Comparison of ENCODE assay signal across 8 cellular contexts in the genomic region with DNA sequence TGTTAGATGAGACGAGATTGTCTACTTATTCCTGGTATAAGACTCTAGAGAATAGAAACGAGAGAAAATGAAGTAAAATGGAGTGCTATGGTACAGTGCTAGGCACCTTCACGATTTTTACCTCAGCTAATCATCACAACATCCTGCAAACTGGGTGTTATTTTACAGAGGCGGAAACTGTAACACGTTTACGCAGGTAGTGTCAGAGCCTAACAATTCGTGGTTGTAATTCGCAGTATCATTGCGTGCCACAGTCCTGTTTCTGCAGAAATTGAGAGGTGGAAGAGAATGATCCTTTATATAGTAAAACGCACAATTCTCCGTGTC. TPM values are rescaled to one million over a fixed set of nuclear protein-coding genes. Genes with fewer than 3 reads are reported as not detected.
DNase-seq lines count a peak whose midpoint lies in the region; ATAC-seq and TF ChIP-seq lines count a peak whose summit lies in the region.

No MANE protein-coding gene starts in this region.

- TF ChIP-seq CTCF in DND-41 (IDR thresholded peaks at IDR 0.05; ENCODE audit: borderline replicate concordance, extremely low read depth, low read length, poor library complexity, severe bottlenecking) (no peak), WERI-Rb-1 (IDR thresholded peaks at IDR 0.05; ENCODE audit: low read depth, low read length) (no peak), gastrocnemius medialis (IDR thresholded peaks at IDR 0.05 in 4 of 5, conservative IDR thresholded peaks at IDR 0.05 in 1 of 5) (no peak)

- peak overlapping the region; percentile 84 for H2AFZ ChIP-seq in DND-41 (ENCODE audit: low read depth, low read length)

- DNase-seq in DND-41 (no peak), WERI-Rb-1 (no peak), left cardiac atrium (no peak), gastrocnemius medialis (no peak), 8988T (no peak), dermis blood vessel endothelial cell (no peak)

- H3K27me3 ChIP-seq in DND-41 (ENCODE audit: insufficient read depth, low read length, poor library complexity) (no peaks in the 10 kb centered on the region), WERI-Rb-1 (ENCODE audit: insufficient read depth, low read depth, severe bottlenecking) (no peaks in the 10 kb centered on the region), gastrocnemius medialis (no peaks in the 10 kb centered on the region)

- no peaks in the 10 kb centered on the region for H4K20me1 ChIP-seq in DND-41 (ENCODE audit: insufficient read depth, low read length)

- intact Hi-C loops in left cardiac atrium (cut with DNase I) (no loop called here), gastrocnemius medialis (cut with DNase I; ENCODE audit: low total_unique reads) (loop anchor here (10.0 kb wide), 3 partner anchors 171 to 421 kb away; a partner anchor contains a TSS)

- H3K36me3 ChIP-seq in DND-41 (ENCODE audit: insufficient read depth, low read length) (no peaks in the 10 kb centered on the region), WERI-Rb-1 (no peaks in the 10 kb centered on the region), gastrocnemius medialis (no peaks in the 10 kb centered on the region)

- peak overlapping the region; percentile 4 to 79; a peak in 3 of 4 replicates for H3K4me3 ChIP-seq in DND-41 (ENCODE audit: low read depth in 1 of 2, low read length in 2 of 2)
- peak overlapping the region; percentile 80 for H3K4me3 ChIP-seq in WERI-Rb-1 (ENCODE audit: low read depth, low read length)
- peak overlapping the region; percentile 53 to 96 (median 67) for H3K4me3 ChIP-seq in gastrocnemius medialis

- H3K27ac ChIP-seq in DND-41 (ENCODE audit: low read length) (peak overlapping the region; percentile 69), WERI-Rb-1 (peak overlapping the region; percentile 68), gastrocnemius medialis (peak overlapping the region; percentile 64 to 84 (median 69))

- peak overlapping the region; percentile 63 for H3K9ac ChIP-seq in DND-41 (ENCODE audit: low read depth, low read length)

- peak overlapping the region; percentile 92 for H3K4me2 ChIP-seq in DND-41 (ENCODE audit: insufficient read depth, low read length)

- no peak for TF ChIP-seq POLR2A in gastrocnemius medialis (IDR thresholded peaks at IDR 0.05)

- H3K9me3 ChIP-seq in DND-41 (ENCODE audit: insufficient read depth, low read length, severe bottlenecking) (no peaks in the 10 kb centered on the region), WERI-Rb-1 (ENCODE audit: severe bottlenecking) (no peaks in the 10 kb centered on the region), gastrocnemius medialis (no peaks in the 10 kb centered on the region)

- in situ Hi-C loops in gastrocnemius medialis (cut with MboI; ENCODE audit: low sequenced_read_pairs in 4 of 4): loop anchor here in 2 of 4 donors (25.0 kb wide), 1 partner anchor 279 kb away; a partner anchor contains a TSS

- H3K4me1 ChIP-seq in DND-41 (ENCODE audit: insufficient read depth, low read length) (peaks cover 32% of the 10 kb centered on the region), gastrocnemius medialis (peaks cover 6 to 9% of the 10 kb centered on the region in 2 donors)

- ATAC-seq in DND-41 (ENCODE audit: insufficient read depth, low read depth): peak; percentile 48
- peak; percentile 27 for ATAC-seq in GM19468 (IDR thresholded peaks at IDR 0.05; ENCODE audit: extremely low read depth, unreplicated experiment)
- ATAC-seq in HG03521 (IDR thresholded peaks at IDR 0.05; ENCODE audit: unreplicated experiment): peak; percentile 58
- ATAC-seq in left cardiac atrium: peak; percentile 70 to 72
- ATAC-seq in gastrocnemius medialis: peak; percentile 62 to 85

- peaks cover 40% of the 10 kb centered on the region for H3K79me2 ChIP-seq in DND-41 (ENCODE audit: insufficient read depth, low read length)

RNA-seq across cellular contexts. Expression of a gene that starts 0.4 kb away (rescaled TPM):
- 1 to 10 TPM; 7.3 to 9.1 TPM for total RNA-seq in left cardiac atrium
- 1 to 10 TPM; 6.5 to 7.0 (median 6.8) TPM for total RNA-seq in gastrocnemius medialis
- 14.2 and 16.7 TPM in 2 replicates for total RNA-seq in dermis blood vessel endothelial cell
